9 cellular contexts compared by ENCODE assay signal in the genomic region with DNA sequence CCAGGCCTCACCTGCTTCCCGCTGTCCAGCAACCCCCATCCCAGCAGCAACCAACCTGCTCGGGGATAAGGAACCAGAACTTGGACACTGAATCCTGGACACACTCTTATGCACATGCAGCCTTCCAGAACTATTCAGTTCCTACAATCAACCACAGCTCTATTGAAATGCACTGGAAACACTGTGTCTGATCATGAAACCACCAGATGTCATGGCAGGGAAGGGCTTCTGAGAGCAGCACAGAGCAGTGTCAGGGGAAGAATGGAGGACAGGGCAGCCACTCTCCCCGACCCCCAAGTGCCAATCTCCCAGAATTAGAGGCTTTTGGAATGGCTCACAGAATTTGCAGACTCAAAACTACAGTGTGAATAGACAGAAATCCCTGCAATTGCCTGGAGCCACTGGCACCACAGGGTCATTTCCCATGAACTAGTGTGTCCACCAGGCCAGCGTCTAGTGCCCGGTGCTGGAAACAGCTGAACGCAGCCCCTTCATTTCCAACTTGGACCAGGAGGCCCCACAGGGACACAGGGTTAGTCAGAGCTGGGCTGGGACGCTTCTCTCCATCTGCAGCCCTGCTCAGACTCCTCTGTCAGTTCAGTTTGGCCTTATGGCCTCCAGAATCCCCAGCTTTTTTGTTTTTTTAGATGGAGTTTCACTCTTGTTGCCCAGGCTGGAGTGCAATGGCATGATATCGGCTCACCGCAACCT. TPM values are rescaled to one million over a fixed set of nuclear protein-coding genes. Genes with fewer than 3 reads are reported as not detected.
DNase-seq lines count a peak whose midpoint lies in the region; ATAC-seq and TF ChIP-seq lines count a peak whose summit lies in the region.
"Had no signal": no experiment of that assay in that cellular context is flagged by ENCODE, and none has a peak within 500 bp of the region (broad histone marks: within the 10 kb centered on the region; RNA-seq: fewer than 3 reads in every experiment).

No MANE protein-coding gene starts in this region.

- H2AFZ ChIP-seq in MM.1S (ENCODE audit: low read length): no peak overlapping the region
- H2AFZ ChIP-seq: hepatocyte had no signal

- no peak overlapping the region for H3K27ac ChIP-seq in CD4-positive, CD25-positive, alpha-beta regulatory T cell (ENCODE audit: insufficient read depth, low read length, poor library complexity, severe bottlenecking)
- peak overlapping the region; percentile 43; the same call in 1 of the 2 replicates for H3K27ac ChIP-seq in MM.1S (ENCODE audit: low read length)
- H3K27ac ChIP-seq in psoas muscle: peak overlapping the region; percentile 89
- no peak overlapping the region for H3K27ac ChIP-seq in foreskin keratinocyte

- H3K4me1 ChIP-seq in CD4-positive, CD25-positive, alpha-beta regulatory T cell (ENCODE audit: control insufficient read depth, insufficient read depth, low read length, poor library complexity, severe bottlenecking): peaks cover 5% of the 10 kb centered on the region
- H3K4me1 ChIP-seq in MM.1S (ENCODE audit: low read length): peaks cover 7% of the 10 kb centered on the region
- H3K4me1 ChIP-seq in psoas muscle: peaks cover 43% of the 10 kb centered on the region
- peaks cover 14% of the 10 kb centered on the region for H3K4me1 ChIP-seq in foreskin keratinocyte

- H3K9ac ChIP-seq in MM.1S (ENCODE audit: low read length): no peak overlapping the region

- DNase-seq in CD4-positive, CD25-positive, alpha-beta regulatory T cell: no peak
- peak; percentile 26 for DNase-seq in MM.1S
- peak; percentile 23 for DNase-seq in fibroblast of the aortic adventitia (ENCODE audit: low read depth)
- DNase-seq in psoas muscle: peak in 1 of 2 donors; percentile 33
- no peak for DNase-seq in foreskin keratinocyte
- no peak for DNase-seq in kidney tubule cell (ENCODE audit: low spot score)
- DNase-seq in NCI-H1092 (lab: John Stamatoyannopoulos, UW): no peak
- no peak for DNase-seq in NAMALWA (ENCODE audit: low spot score)

- H3K27ac Mint-ChIP-seq in CD4-positive, CD25-positive, alpha-beta regulatory T cell: peak overlapping the region in 2 of 3 donors; percentile 84 to 96

- H4K20me1 ChIP-seq in MM.1S (ENCODE audit: insufficient read depth, low read length): no peaks in the 10 kb centered on the region

- H3K36me3 ChIP-seq in CD4-positive, CD25-positive, alpha-beta regulatory T cell (ENCODE audit: control insufficient read depth, insufficient read depth, low read length): no peaks in the 10 kb centered on the region
- H3K36me3 ChIP-seq in MM.1S (replicated peaks; ENCODE audit: insufficient read depth, low read length): no peaks in the 10 kb centered on the region
- H3K36me3 ChIP-seq in psoas muscle (ENCODE audit: insufficient read depth in 1 of 2, low read depth in 1 of 2): no peaks in the 10 kb centered on the region

- no peaks in the 10 kb centered on the region for H3K27me3 Mint-ChIP-seq in CD4-positive, CD25-positive, alpha-beta regulatory T cell

- H3K9me2 ChIP-seq in MM.1S (replicated peaks; ENCODE audit: insufficient read depth, low read length): no peaks in the 10 kb centered on the region

- 35 to 56% (median 49%) methylated on average over 9 of the region's 9 CpGs for WGBS in psoas muscle, 3 donors

- intact Hi-C loops in psoas muscle (cut with DNase I): loop anchor here in 1 of 2 donors (5.0 to 10.0 kb wide), 2 partner anchors 73 to 390 kb away; no protein-coding TSS in a partner anchor

- H3K4me1 Mint-ChIP-seq in CD4-positive, CD25-positive, alpha-beta regulatory T cell: peaks cover 0 to 33% (median 13%) of the 10 kb centered on the region in 4 donors

- peak overlapping the region in 1 of 4 donors; percentile 69 for H3K4me3 Mint-ChIP-seq in CD4-positive, CD25-positive, alpha-beta regulatory T cell

- H3K4me2 ChIP-seq in MM.1S (ENCODE audit: low read depth, low read length): no peak overlapping the region
- H3K4me2 ChIP-seq: hepatocyte had no signal

- H3K36me3 Mint-ChIP-seq in CD4-positive, CD25-positive, alpha-beta regulatory T cell: no peaks in the 10 kb centered on the region

- no peak for ATAC-seq in CD4-positive, CD25-positive, alpha-beta regulatory T cell (ENCODE audit: low read depth in 2 of 2)
- ATAC-seq in psoas muscle (peak in 3 of 4 donors; percentile 27 to 41 (median 34)), foreskin keratinocyte (no peak)

- peak; percentile 36 for TF ChIP-seq CTCF in MM.1S (IDR thresholded peaks at IDR 0.05; ENCODE audit: low read length)
- no peak for TF ChIP-seq CTCF in fibroblast of the aortic adventitia (IDR thresholded peaks at IDR 0.05; ENCODE audit: insufficient read depth, low read length)
- no peak for TF ChIP-seq CTCF in psoas muscle (IDR thresholded peaks at IDR 0.05)
- no peak for TF ChIP-seq CTCF in foreskin keratinocyte (conservative IDR thresholded peaks at IDR 0.05)

- H3K27me3 ChIP-seq in CD4-positive, CD25-positive, alpha-beta regulatory T cell (ENCODE audit: control insufficient read depth, insufficient read depth, low read length): no peaks in the 10 kb centered on the region
- no peaks in the 10 kb centered on the region for H3K27me3 ChIP-seq in MM.1S (replicated peaks; ENCODE audit: insufficient read depth, low read length)
- no peaks in the 10 kb centered on the region for H3K27me3 ChIP-seq in psoas muscle (ENCODE audit: insufficient read depth in 3 of 3, low read length in 2 of 3)
- H3K27me3 ChIP-seq in foreskin keratinocyte: no peaks in the 10 kb centered on the region
- H3K27me3 ChIP-seq: hepatocyte had no signal

- no peaks in the 10 kb centered on the region for H3K79me2 ChIP-seq in MM.1S (ENCODE audit: low read length)
- H3K79me2 ChIP-seq: hepatocyte had no signal

- H3K4me3 ChIP-seq in CD4-positive, CD25-positive, alpha-beta regulatory T cell (ENCODE audit: low read depth, low read length): no peak overlapping the region
- H3K4me3 ChIP-seq in MM.1S (ENCODE audit: low read length) (no peak overlapping the region), fibroblast of the aortic adventitia (ENCODE audit: low read depth, low read length) (no peak overlapping the region), psoas muscle (peak overlapping the region; percentile 48)
- H3K4me3 ChIP-seq: hepatocyte had no signal

- H3K9me3 Mint-ChIP-seq in CD4-positive, CD25-positive, alpha-beta regulatory T cell: no peaks in the 10 kb centered on the region

- no peaks in the 10 kb centered on the region for H3K9me3 ChIP-seq in CD4-positive, CD25-positive, alpha-beta regulatory T cell (ENCODE audit: control insufficient read depth in 2 of 2, low read length in 2 of 2)
- no peaks in the 10 kb centered on the region for H3K9me3 ChIP-seq in MM.1S (replicated peaks; ENCODE audit: insufficient read depth, low read length)
- H3K9me3 ChIP-seq in psoas muscle: no peaks in the 10 kb centered on the region

- H3F3A ChIP-seq in MM.1S (ENCODE audit: insufficient read depth, low read length): no peaks in the 10 kb centered on the region; the same call in 1 of the 2 replicates

RNA-seq across cellular contexts. Expression of gene MRPL35, which starts 25.5 kb away (rescaled TPM):
- 10.1 TPM for total RNA-seq in CD4-positive, CD25-positive, alpha-beta regulatory T cell
- 10 to 100 TPM; 38.7 to 53.1 (median 39.8) TPM for polyA plus RNA-seq in CD4-positive, CD25-positive, alpha-beta regulatory T cell
- total RNA-seq in fibroblast of the aortic adventitia (ENCODE audit: low replicate concordance): 24.5 and 35.8 TPM in 2 replicates
- total RNA-seq in psoas muscle: 10 to 100 TPM; 39.7 to 67.4 (median 47.9) TPM
- 10 to 100 TPM; 46.3 to 94.7 (median 65.8) TPM for polyA plus RNA-seq in psoas muscle
- total RNA-seq in foreskin keratinocyte: 51.6 and 54.3 TPM in 2 replicates
- 41.1 and 47.9 TPM in 2 replicates for polyA plus RNA-seq in foreskin keratinocyte

RNA-seq across cellular contexts. Expression of gene IMMT, which starts 29.5 kb away (rescaled TPM):
- 61.9 TPM for total RNA-seq in CD4-positive, CD25-positive, alpha-beta regulatory T cell
- 10 to 100 TPM; 58.4 to 71.3 (median 62.6) TPM for polyA plus RNA-seq in CD4-positive, CD25-positive, alpha-beta regulatory T cell
- 47.8 and 76.6 TPM in 2 replicates for total RNA-seq in fibroblast of the aortic adventitia (ENCODE audit: low replicate concordance)
- 100 to 1,000 TPM; 141 to 272 (median 167) TPM for total RNA-seq in psoas muscle
- polyA plus RNA-seq in psoas muscle: 100 to 1,000 TPM; 132 to 185 (median 148) TPM
- 95.6 and 105 TPM in 2 replicates for total RNA-seq in foreskin keratinocyte
- polyA plus RNA-seq in foreskin keratinocyte: 70.3 and 79.4 TPM in 2 replicates

Comparison
In these comparisons a context has a peak if more than half of its experiments do, and no peak if none do; other contexts are left out.
1. ATAC-seq: peak in psoas muscle (3 of 4); none in CD4-positive, CD25-positive, alpha-beta regulatory T cell (0 of 2) and foreskin keratinocyte (single experiment).
2. DNase-seq: peak in MM.1S (single experiment) and fibroblast of the aortic adventitia (single experiment); none in CD4-positive, CD25-positive, alpha-beta regulatory T cell (0 of 3), foreskin keratinocyte (0 of 2), kidney tubule cell (single experiment), NCI-H1092 (single experiment) and NAMALWA (single experiment).
3. H3K27ac ChIP-seq: peak in MM.1S (single experiment) and psoas muscle (single experiment); none in CD4-positive, CD25-positive, alpha-beta regulatory T cell (single experiment) and foreskin keratinocyte (single experiment).